Comparison of ENCODE assay signal across 11 cellular contexts in genomic region chr2:54561795-54562592, GRCh38.
DNase-seq lines count a peak whose midpoint lies in the region; ATAC-seq, FAIRE-seq and TF ChIP-seq lines count a peak whose summit lies in the region.
"Had no signal": no experiment of that assay in that cellular context is flagged by ENCODE, and none has a peak within 500 bp of the region (broad histone marks: within the 10 kb centered on the region; RNA-seq: fewer than 3 reads in every experiment).

No MANE protein-coding gene starts in this region.

- H3K9me3 Mint-ChIP-seq in WTC11, result no peaks in the 10 kb centered on the region

- peaks cover 98% of the 10 kb centered on the region for H3K79me2 ChIP-seq in HepG2 (ENCODE audit: insufficient read depth, low read length)

- H3K4me3 ChIP-seq in left ventricle myocardium inferior (no peak overlapping the region), HepG2 (replicated peaks in 1 of 3; ENCODE audit: insufficient read depth in 1 of 3, low read depth in 2 of 3, low read length in 3 of 3) (peak overlapping the region; percentile 39 to 99 (median 49)), urinary bladder (ENCODE audit: low read depth, low read length) (no peak overlapping the region), H7 (ENCODE audit: insufficient read depth, low read depth, low read length) (no peak overlapping the region)

- H3K4me1 ChIP-seq in left ventricle myocardium inferior (peaks cover 99% of the 10 kb centered on the region), HepG2 (ENCODE audit: insufficient read depth, low read length) (peaks cover 67% of the 10 kb centered on the region), urinary bladder (ENCODE audit: insufficient read depth) (no peaks in the 10 kb centered on the region)

- peak overlapping the region; percentile 48 for H3K4me3 Mint-ChIP-seq in WTC11

- H3K36me3 Mint-ChIP-seq in WTC11, result no peaks in the 10 kb centered on the region

- FAIRE-seq in HepG2 (lab: Jason Lieb, UNC), result no peak

- H2AFZ ChIP-seq in HepG2 (ENCODE audit: low read length), result no peak overlapping the region

- TF ChIP-seq RAD21 in HepG2 (CRISPR knock-in tag; IDR thresholded peaks at IDR 0.05), result no peak

- in situ Hi-C loops in HepG2 (cut with HindIII; ENCODE audit: extremely low pct_ligation_motif_present, low pct_unique_long_range_greater_than_20kb), result no loop called here

- H3K27ac Mint-ChIP-seq in WTC11, result peak overlapping the region; percentile 9; the same call in 1 of the 2 replicates

- H3K9ac ChIP-seq in HepG2 (ENCODE audit: insufficient read depth, low read depth, low read length), result peak overlapping the region; percentile 67; the same call in 1 of the 2 replicates

- H3K27ac ChIP-seq in left ventricle myocardium inferior (replicated peaks) (peak overlapping the region; percentile 47), HepG2 (ENCODE audit: extremely low read length, insufficient read depth, low read length) (peak overlapping the region; percentile 27), urinary bladder (ENCODE audit: low read depth) (peak overlapping the region; percentile 15)

- no peak for TF ChIP-seq POLR2A in HepG2 (IDR thresholded peaks at IDR 0.05; ENCODE audit: insufficient read depth in 1 of 2, low read depth in 2 of 2, low read length in 2 of 2)

- H3K27me3 Mint-ChIP-seq in WTC11 (ENCODE audit: low read depth), result no peaks in the 10 kb centered on the region

- no peak for DNase-seq in left ventricle myocardium inferior
- no peak for DNase-seq in left ventricle myocardium superior
- no peak for DNase-seq in WTC11 (ENCODE audit: low spot score)
- no peak for DNase-seq in HepG2 (ENCODE audit: low spot score)
- no peak for DNase-seq in left cardiac atrium
- no peak for DNase-seq in effector CD8-positive, alpha-beta T cell (lab: John Stamatoyannopoulos, UW)
- DNase-seq in H7, result no peak
- DNase-seq: NCI-H2029, nucleus accumbens had no signal

- H4K20me1 ChIP-seq in HepG2 (ENCODE audit: insufficient read depth, low read length), result peaks cover 66% of the 10 kb centered on the region

- TF ChIP-seq CTCF in left ventricle myocardium inferior (IDR thresholded peaks at IDR 0.05; ENCODE audit: borderline replicate concordance), result no peak
- TF ChIP-seq CTCF in WTC11 (IDR thresholded peaks at IDR 0.05), result no peak
- TF ChIP-seq CTCF in HepG2 (CRISPR knock-in tag; IDR thresholded peaks at IDR 0.05), result no peak

- WGBS in HepG2 (ENCODE audit: low lambda C conversion rate), result 41% methylated on average over 4 of the region's 4 CpGs
- WGBS in urinary bladder, result 82% methylated on average over 4 of the region's 4 CpGs

- POLR2A ChIA-PET in WTC11 (lab: Charles Lee), result interaction anchor here (0.6 to 0.7 kb wide), 2 partner anchors 11 kb away, joined by 3 read pairs; no protein-coding TSS in a partner anchor
- POLR2A ChIA-PET in HepG2 (lab: Yijun Ruan, JAX), result interaction anchor here (0.6 to 7.5 kb wide), 7 partner anchors 8 to 39 kb away, joined by 3 to 108 read pairs (median 5); no protein-coding TSS in a partner anchor

- TF ChIP-seq EP300 in HepG2 (IDR thresholded peaks at IDR 0.05; ENCODE audit: low read depth in 2 of 2, low read length in 2 of 2) (no peak), HepG2 (CRISPR knock-in tag; IDR thresholded peaks at IDR 0.05; ENCODE audit: borderline replicate concordance) (no peak)

- ATAC-seq in left ventricle myocardium superior (no peak), WTC11 (no peak), HepG2 (no peak), left cardiac atrium (no peak)

- peaks cover 54% of the 10 kb centered on the region for H3K4me1 Mint-ChIP-seq in WTC11

- CTCF ChIA-PET in WTC11 (lab: Charles Lee), result interaction anchor here (0.6 kb wide), 1 partner anchor 14 kb away, joined by 3 read pairs; no protein-coding TSS in a partner anchor
- CTCF ChIA-PET in HepG2 (lab: Yijun Ruan, JAX; ENCODE audit: low intra/inter-chr PET ratio, low total read pairs), result no interaction called here

- intact Hi-C loops in left ventricle myocardium inferior (cut with micrococcal nuclease), result no loop called here
- intact Hi-C loops in left ventricle myocardium superior (cut with micrococcal nuclease), result no loop called here
- intact Hi-C loops in HepG2 (cut with micrococcal nuclease; ENCODE audit: unreplicated experiment), result loop anchor here (5.0 kb wide), 1 partner anchor 55 kb away; no protein-coding TSS in a partner anchor
- intact Hi-C loops in left cardiac atrium (cut with DNase I), result no loop called here

- H3K9me3 ChIP-seq in left ventricle myocardium inferior (replicated peaks), result no peaks in the 10 kb centered on the region
- no peaks in the 10 kb centered on the region for H3K9me3 ChIP-seq in HepG2 (ENCODE audit: low read length)
- H3K9me3 ChIP-seq: ascending aorta had no signal

- H3K27me3 ChIP-seq in left ventricle myocardium inferior (ENCODE audit: low read depth) (no peaks in the 10 kb centered on the region), HepG2 (ENCODE audit: control insufficient read depth in 1 of 2, insufficient read depth in 2 of 2, low read length in 2 of 2) (no peaks in the 10 kb centered on the region; a peak in 1 of 5 replicates), H7 (ENCODE audit: control insufficient read depth, insufficient read depth, low read length) (no peaks in the 10 kb centered on the region)
- H3K27me3 ChIP-seq: ascending aorta had no signal

- no TSS peak for BruUV-seq in HepG2 (replicated peaks; lab: Mats Ljungman, UMichigan)

- H3K4me2 ChIP-seq in HepG2 (ENCODE audit: low read depth, low read length), result peak overlapping the region; percentile 84

- peaks cover 4% of the 10 kb centered on the region for H3K36me3 ChIP-seq in left ventricle myocardium inferior
- H3K36me3 ChIP-seq in HepG2 (replicated peaks in 1 of 2; ENCODE audit: control insufficient read depth in 1 of 2, insufficient read depth in 2 of 2, low read length in 2 of 2), result peaks cover 0 to 24% of the 10 kb centered on the region in 2 experiments; a peak in 4 of 5 replicates
- H3K36me3 ChIP-seq in urinary bladder (ENCODE audit: insufficient read depth), result no peaks in the 10 kb centered on the region
- no peaks in the 10 kb centered on the region; the same call in 1 of the 2 replicates for H3K36me3 ChIP-seq in H7 (replicated peaks; ENCODE audit: control insufficient read depth, insufficient read depth, low read length)
- H3K36me3 ChIP-seq: ascending aorta had no signal

TF ChIP-seq in WTC11, 78 proteins besides CTCF, POLR2A, EP300 and RAD21 (continues in another document):
- TF ChIP-seq RELA (CRISPR knock-in tag; IDR thresholded peaks at IDR 0.05; ENCODE audit: borderline replicate concordance) (no peak), ZNF671 (CRISPR knock-in tag; IDR thresholded peaks at IDR 0.05) (no peak), E2F1 (CRISPR knock-in tag; IDR thresholded peaks at IDR 0.05) (no peak), ZNF138 (CRISPR knock-in tag; conservative IDR thresholded peaks at IDR 0.05) (no peak), ATF2 (CRISPR knock-in tag; IDR thresholded peaks at IDR 0.05; ENCODE audit: borderline replicate concordance, low read depth) (no peak), ZNF317 (CRISPR knock-in tag; IDR thresholded peaks at IDR 0.05; ENCODE audit: borderline replicate concordance, low read depth) (no peak)

TF ChIP-seq in HepG2, 621 proteins besides CTCF, POLR2A, EP300 and RAD21:
- TF ChIP-seq RBFOX2 (IDR thresholded peaks at IDR 0.05; ENCODE audit: low read depth, low read length) (peak; percentile 65), KLF13 (CRISPR knock-in tag; IDR thresholded peaks at IDR 0.05) (no peak), HDAC2 (CRISPR knock-in tag; IDR thresholded peaks at IDR 0.05) (peak; percentile 10; the same call in 1 of the 2 replicates), KAT8 (CRISPR knock-in tag; IDR thresholded peaks at IDR 0.05) (0 out of 2 replicates have a peak, but pooled peaks have one; percentile 30), ERF (CRISPR knock-in tag; IDR thresholded peaks at IDR 0.05) (0 out of 2 replicates have a peak, but pooled peaks have one; percentile 16), SAP130 (CRISPR knock-in tag; IDR thresholded peaks at IDR 0.05; ENCODE audit: low read depth) (peak; percentile 56; the same call in 1 of the 2 replicates), SOX5 (CRISPR knock-in tag; IDR thresholded peaks at IDR 0.05; ENCODE audit: borderline replicate concordance) (0 out of 2 replicates have a peak, but pooled peaks have one; percentile 8), SOX13 (IDR thresholded peaks at IDR 0.05) (0 out of 2 replicates have a peak, but pooled peaks have one; percentile 19), SOX13 (CRISPR knock-in tag; conservative IDR thresholded peaks at IDR 0.05 in 1 of 2, IDR thresholded peaks at IDR 0.05 in 1 of 2) (no peak)
- TF ChIP-seq, protein P1, sequence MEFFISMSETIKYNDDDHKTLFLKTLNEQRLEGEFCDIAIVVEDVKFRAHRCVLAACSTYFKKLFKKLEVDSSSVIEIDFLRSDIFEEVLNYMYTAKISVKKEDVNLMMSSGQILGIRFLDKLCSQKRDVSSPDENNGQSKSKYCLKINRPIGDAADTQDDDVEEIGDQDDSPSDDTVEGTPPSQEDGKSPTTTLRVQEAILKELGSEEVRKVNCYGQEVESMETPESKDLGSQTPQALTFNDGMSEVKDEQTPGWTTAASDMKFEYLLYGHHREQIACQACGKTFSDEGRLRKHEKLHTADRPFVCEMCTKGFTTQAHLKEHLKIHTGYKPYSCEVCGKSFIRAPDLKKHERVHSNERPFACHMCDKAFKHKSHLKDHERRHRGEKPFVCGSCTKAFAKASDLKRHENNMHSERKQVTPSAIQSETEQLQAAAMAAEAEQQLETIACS (CRISPR knock-in tag; IDR thresholded peaks at IDR 0.05), result no peak

Comparison
In these comparisons a context has a peak if more than half of its experiments do, and no peak if none do; other contexts are left out.
1. H3K4me3 ChIP-seq: peak in HepG2 (3 of 3); none in left ventricle myocardium inferior (single experiment), urinary bladder (single experiment) and H7 (single experiment).
2. Peak in every context shown above with its lines, with median percentiles within 50 percentile points of each other: H3K27ac ChIP-seq.